8 cellular contexts compared by ENCODE assay signal in genomic region chrX:10156199-10157031, GRCh38. TPM values are rescaled to one million over a fixed set of nuclear protein-coding genes. Genes with fewer than 3 reads are reported as not detected.
DNase-seq lines count a peak whose midpoint lies in the region; FAIRE-seq and TF ChIP-seq lines count a peak whose summit lies in the region.

Gene CLCN4 (plus strand): TSS chrX:10156975. CDS start chrX:10185033, 28,058 bp downstream.

- no peak within 1 kb of the TSS for H3K23ac ChIP-seq in H9 (ENCODE audit: insufficient read length, low read depth, low read length)

- no peak within 1 kb of the TSS for H2BK5ac ChIP-seq in H9 (ENCODE audit: insufficient read length, low read length)

- peak within 1 kb of the TSS; percentile 51 to 67 for H3K4me3 Mint-ChIP-seq in H9
- peak within 1 kb of the TSS; percentile 80 for H3K4me3 Mint-ChIP-seq in astrocyte (ENCODE audit: unreplicated experiment)
- H3K4me3 Mint-ChIP-seq in activated naive CD4-positive, alpha-beta T cell treated with anti-CD3 and anti-CD28 coated beads for 36 hours = no peak within 1 kb of the TSS
- H3K4me3 Mint-ChIP-seq in CD8-positive, alpha-beta memory T cell = peak within 1 kb of the TSS in 1 of 7 donors; percentile 15

- H2BK15ac ChIP-seq in H9 (ENCODE audit: low read depth, low read length) = no peak within 1 kb of the TSS

- H3K27ac Mint-ChIP-seq in H9 (peak within 1 kb of the TSS in 1 of 3 experiments; percentile 76; a peak in 4 of 7 replicates), astrocyte (ENCODE audit: unreplicated experiment) (peak within 1 kb of the TSS; percentile 14)
- no peak within 1 kb of the TSS for H3K27ac Mint-ChIP-seq in activated naive CD4-positive, alpha-beta T cell treated with anti-CD3 and anti-CD28 coated beads for 36 hours
- H3K27ac Mint-ChIP-seq in CD8-positive, alpha-beta memory T cell = peak within 1 kb of the TSS in 1 of 8 donors; percentile 35

- no peak within 1 kb of the TSS for H2BK120ac ChIP-seq in H9 (ENCODE audit: low read depth, low read length, poor library complexity, severe bottlenecking)

- H3K9me3 ChIP-seq in H9 (ENCODE audit: control insufficient read depth, low read depth, low read length) = no peaks in the 10 kb centered on the region
- H3K9me3 ChIP-seq in astrocyte (ENCODE audit: insufficient read depth, low read depth, low read length) = no peaks in the 10 kb centered on the region
- H3K9me3 ChIP-seq in prostate gland = no peaks in the 10 kb centered on the region
- H3K9me3 ChIP-seq in CD8-positive, alpha-beta memory T cell (ENCODE audit: low read length) = no peaks in the 10 kb centered on the region

- H3K56ac ChIP-seq in H9 (ENCODE audit: insufficient read length, low read depth, low read length) = no peak within 1 kb of the TSS

- no peak for TF ChIP-seq POLR2A in prostate gland (IDR thresholded peaks at IDR 0.05)

- H3K4me2 ChIP-seq in H9 (ENCODE audit: insufficient read depth, insufficient read length, low read length) = peak within 1 kb of the TSS; percentile 42
- peak within 1 kb of the TSS; percentile 85 for H3K4me2 ChIP-seq in astrocyte (ENCODE audit: low read length)

- H3K36me3 Mint-ChIP-seq in H9 (ENCODE audit: insufficient read depth in 1 of 3, low read depth in 3 of 3) (peaks cover 0 to 8% (median 4%) of the 10 kb centered on the region in 3 experiments; a peak in 5 of 7 replicates), astrocyte (ENCODE audit: low read depth, unreplicated experiment) (no peaks in the 10 kb centered on the region)
- no peaks in the 10 kb centered on the region for H3K36me3 Mint-ChIP-seq in activated naive CD4-positive, alpha-beta T cell treated with anti-CD3 and anti-CD28 coated beads for 36 hours (ENCODE audit: low read depth)
- H3K36me3 Mint-ChIP-seq in CD8-positive, alpha-beta memory T cell = no peaks in the 10 kb centered on the region

- no peak within 1 kb of the TSS for H4K5ac ChIP-seq in H9 (ENCODE audit: insufficient read length, low read depth, low read length)

- peak within 1 kb of the TSS; percentile 57 for H3K4me3 ChIP-seq in astrocyte (ENCODE audit: insufficient read depth, low read depth, low read length)
- peak within 1 kb of the TSS in 1 of 2 donors; percentile 11 for H3K4me3 ChIP-seq in prostate gland
- H3K4me3 ChIP-seq in CD8-positive, alpha-beta memory T cell (ENCODE audit: low read length) = no peak within 1 kb of the TSS

- H3K27ac ChIP-seq in H9 (ENCODE audit: insufficient read length, low read depth, low read length) (no peak within 1 kb of the TSS), astrocyte (ENCODE audit: low read depth, low read length) (peak within 1 kb of the TSS; percentile 60), prostate gland (peak within 1 kb of the TSS in 1 of 2 donors; percentile 19)
- H3K27ac ChIP-seq in CD8-positive, alpha-beta memory T cell (ENCODE audit: low read depth, low read length) = no peak within 1 kb of the TSS

- no peak within 1 kb of the TSS for H2BK20ac ChIP-seq in H9 (ENCODE audit: low read depth, low read length, poor library complexity, severe bottlenecking)

- H3K9me3 Mint-ChIP-seq in H9 = peaks cover 42 to 54% of the 10 kb centered on the region in 2 experiments
- no peaks in the 10 kb centered on the region for H3K9me3 Mint-ChIP-seq in astrocyte (ENCODE audit: unreplicated experiment)
- no peaks in the 10 kb centered on the region for H3K9me3 Mint-ChIP-seq in activated naive CD4-positive, alpha-beta T cell treated with anti-CD3 and anti-CD28 coated beads for 36 hours
- no peaks in the 10 kb centered on the region for H3K9me3 Mint-ChIP-seq in CD8-positive, alpha-beta memory T cell

- H3K79me1 ChIP-seq in H9 (ENCODE audit: insufficient read depth, low read depth, low read length, poor library complexity, severe bottlenecking) = no peaks in the 10 kb centered on the region

- POLR2A ChIA-PET in CD8-positive, alpha-beta memory T cell (lab: Charles Lee) = interaction anchor here (0.8 kb wide), 1 partner anchor 33 kb away, joined by 3 read pairs; no protein-coding TSS in a partner anchor

- H4K8ac ChIP-seq in H9 (replicated peaks; ENCODE audit: insufficient read length, low read depth, low read length) = no peak within 1 kb of the TSS

- H3K27me3 ChIP-seq in H9 (ENCODE audit: insufficient read depth, low read length) = no peaks in the 10 kb centered on the region
- H3K27me3 ChIP-seq in astrocyte (ENCODE audit: insufficient read depth, low read length) = no peaks in the 10 kb centered on the region
- H3K27me3 ChIP-seq in prostate gland (replicated peaks; ENCODE audit: insufficient read depth) = no peaks in the 10 kb centered on the region
- H3K27me3 ChIP-seq in CD8-positive, alpha-beta memory T cell (ENCODE audit: insufficient read depth, low read length, poor library complexity, severe bottlenecking) = no peaks in the 10 kb centered on the region

- no peaks in the 10 kb centered on the region for H3K36me3 ChIP-seq in astrocyte (ENCODE audit: insufficient read depth, low read length)
- H3K36me3 ChIP-seq in prostate gland = no peaks in the 10 kb centered on the region
- H3K36me3 ChIP-seq in CD8-positive, alpha-beta memory T cell (ENCODE audit: insufficient read depth, low read length) = no peaks in the 10 kb centered on the region

- H3K79me2 ChIP-seq in H9 (ENCODE audit: insufficient read depth, low read length) (no peaks in the 10 kb centered on the region), astrocyte (ENCODE audit: insufficient read depth, low read length) (no peaks in the 10 kb centered on the region)

- H4K20me1 ChIP-seq in H9 (ENCODE audit: control insufficient read depth, insufficient read depth, insufficient read length) (no peaks in the 10 kb centered on the region), astrocyte (ENCODE audit: insufficient read depth, low read length) (no peaks in the 10 kb centered on the region)

- no peak within 1 kb of the TSS for H2AK5ac ChIP-seq in H9 (ENCODE audit: insufficient read length, low read length)

- WGBS in H9 (ENCODE audit: extremely low coverage, insufficient read length, low lambda C conversion rate) = no CpG with 5 or more reads among the region's 27 CpGs
- 17% methylated on average over 25 of the region's 27 CpGs for WGBS in prostate gland

- H3K4me1 ChIP-seq in H9 (ENCODE audit: insufficient read depth, low read length) = no peaks in the 10 kb centered on the region; the same call in 1 of the 2 replicates
- peaks cover 13% of the 10 kb centered on the region for H3K4me1 ChIP-seq in astrocyte (ENCODE audit: insufficient read depth, low read length)
- H3K4me1 ChIP-seq in prostate gland (replicated peaks) = no peaks in the 10 kb centered on the region
- H3K4me1 ChIP-seq in CD8-positive, alpha-beta memory T cell (ENCODE audit: insufficient read depth, low read length) = no peaks in the 10 kb centered on the region

- DNase-seq in DMS79 treated with DMSO at 0.1 percent for 48 hours (lab: John Stamatoyannopoulos, UW) = peak; percentile 1
- peak; percentile 71 for DNase-seq in H9
- peak; percentile 14 for DNase-seq in NCI-H2196 treated with DMSO at 0.1 percent for 48 hours (lab: John Stamatoyannopoulos, UW; ENCODE audit: unreplicated experiment)
- DNase-seq in astrocyte (ENCODE audit: low read depth) = no peak
- DNase-seq in hepatic stellate cell (ENCODE audit: low spot score) = peak; percentile 52
- DNase-seq in prostate gland (ENCODE audit: low spot score) = peak; percentile 9
- DNase-seq in activated naive CD4-positive, alpha-beta T cell treated with anti-CD3 and anti-CD28 coated beads for 36 hours = no peak
- DNase-seq in CD8-positive, alpha-beta memory T cell = no peak

- no peak within 1 kb of the TSS for H2BK12ac ChIP-seq in H9 (ENCODE audit: insufficient read length, low read depth, low read length)

- FAIRE-seq in astrocyte (lab: Jason Lieb, UNC) = no peak

- H3K14ac ChIP-seq in H9 (ENCODE audit: insufficient read depth, low read length) = no peak within 1 kb of the TSS

- no peaks in the 10 kb centered on the region for H3K23me2 ChIP-seq in H9 (ENCODE audit: insufficient read length, low read depth, low read length, poor library complexity, severe bottlenecking)

- CTCF ChIA-PET in activated naive CD4-positive, alpha-beta T cell treated with anti-CD3 and anti-CD28 coated beads for 36 hours (lab: Charles Lee) = interaction anchor here (1.1 kb wide), 2 partner anchors 36 to 283 kb away, joined by 3 to 5 read pairs; no protein-coding TSS in a partner anchor
- CTCF ChIA-PET in CD8-positive, alpha-beta memory T cell (lab: Charles Lee) = no interaction called here

- H3K4ac ChIP-seq in H9 (ENCODE audit: low read depth, low read length) = no peak within 1 kb of the TSS

- H3K9ac ChIP-seq in H9 (ENCODE audit: extremely low read depth, insufficient read length, low read length) (no peak within 1 kb of the TSS), astrocyte (ENCODE audit: low read length) (peak within 1 kb of the TSS; percentile 80)

- H3T11ph ChIP-seq in H9 (ENCODE audit: low read length) = no peak within 1 kb of the TSS

- intact Hi-C loops in prostate gland (cut with DNase I) = no loop called here
- intact Hi-C loops in activated naive CD4-positive, alpha-beta T cell treated with anti-CD3 and anti-CD28 coated beads for 36 hours (cut with micrococcal nuclease) = no loop called here

- H3K27me3 Mint-ChIP-seq in H9 (ENCODE audit: low read depth) = no peaks in the 10 kb centered on the region
- H3K27me3 Mint-ChIP-seq in astrocyte (ENCODE audit: low read depth, unreplicated experiment) = no peaks in the 10 kb centered on the region
- H3K27me3 Mint-ChIP-seq in activated naive CD4-positive, alpha-beta T cell treated with anti-CD3 and anti-CD28 coated beads for 36 hours (ENCODE audit: low read depth) = peaks cover 38% of the 10 kb centered on the region
- H3K27me3 Mint-ChIP-seq in CD8-positive, alpha-beta memory T cell = peaks cover 50 to 52% of the 10 kb centered on the region in 2 donors

- H3K4me1 Mint-ChIP-seq in H9 (peaks cover 13 to 27% of the 10 kb centered on the region in 2 experiments), astrocyte (ENCODE audit: low read depth, unreplicated experiment) (no peaks in the 10 kb centered on the region)
- peaks cover 9% of the 10 kb centered on the region for H3K4me1 Mint-ChIP-seq in activated naive CD4-positive, alpha-beta T cell treated with anti-CD3 and anti-CD28 coated beads for 36 hours (ENCODE audit: low read depth)
- H3K4me1 Mint-ChIP-seq in CD8-positive, alpha-beta memory T cell = peaks cover 3 to 16% (median 5%) of the 10 kb centered on the region in 3 donors

- H3K18ac ChIP-seq in H9 (ENCODE audit: insufficient read length, low read depth, low read length) = no peak within 1 kb of the TSS

- H2AFZ ChIP-seq in H9 (ENCODE audit: low read length) (no peak within 1 kb of the TSS), astrocyte (ENCODE audit: low read depth, low read length) (peak within 1 kb of the TSS; percentile 60)

- TF ChIP-seq CTCF in H9 (conservative IDR thresholded peaks at IDR 0.05) = no peak
- no peak for TF ChIP-seq CTCF in astrocyte (IDR thresholded peaks at IDR 0.05; ENCODE audit: insufficient read depth, low read depth, low read length)
- no peak for TF ChIP-seq CTCF in prostate gland (IDR thresholded peaks at IDR 0.05)

- H4K91ac ChIP-seq in H9 (ENCODE audit: insufficient read length, low read depth, low read length) = no peak within 1 kb of the TSS

RNA-seq across cellular contexts. Expression of gene CLCN4, which starts in this region (rescaled TPM):
- total RNA-seq in H9 (2021) = 4.7 and 6.9 TPM in 2 replicates
- 5.9 and 7.2 TPM in 2 replicates for total RNA-seq in astrocyte
- total RNA-seq in prostate gland = 10 to 100 TPM in 1 of 2 donors, under 1 TPM in 1; 0.50 to 15.3 TPM
- total RNA-seq in activated naive CD4-positive, alpha-beta T cell treated with anti-CD3 and anti-CD28 coated beads for 36 hours = not detected
- under 1 TPM; 0.04 to 0.20 TPM for total RNA-seq in CD8-positive, alpha-beta memory T cell
- not detected for polyA plus RNA-seq in CD8-positive, alpha-beta memory T cell

Comparison
In these comparisons a context has a peak if more than half of its experiments do, and no peak if none do; other contexts are left out.
1. DNase-seq: peak in DMS79 treated with DMSO at 0.1 percent for 48 hours (single experiment), H9 (single experiment), NCI-H2196 treated with DMSO at 0.1 percent for 48 hours (single experiment), hepatic stellate cell (single experiment) and prostate gland (single experiment); none in astrocyte (single experiment), activated naive CD4-positive, alpha-beta T cell treated with anti-CD3 and anti-CD28 coated beads for 36 hours (single experiment) and CD8-positive, alpha-beta memory T cell (0 of 5).